36 cellular contexts compared by ENCODE assay signal in the genomic region with DNA sequence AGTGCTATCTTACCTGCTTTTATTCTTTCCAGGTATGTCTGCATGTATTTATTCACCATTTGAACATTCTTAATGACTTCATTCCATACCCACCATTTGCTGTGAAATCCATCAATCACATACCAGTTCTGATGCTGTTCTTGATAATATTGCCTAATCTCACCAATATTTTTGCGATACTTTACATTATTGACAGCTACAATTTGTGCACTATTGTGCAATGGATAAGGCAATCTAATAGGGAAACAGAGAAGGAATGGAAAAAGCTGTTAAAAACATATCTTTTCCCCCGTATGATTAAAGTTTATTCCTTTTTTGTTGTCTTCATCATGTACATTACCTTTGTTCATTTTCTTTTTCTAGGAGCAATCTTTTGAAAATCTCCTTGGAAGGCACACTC.
"Had no signal": no experiment of that assay in that cellular context is flagged by ENCODE, and none has a peak within 500 bp of the region (broad histone marks: within the 10 kb centered on the region; RNA-seq: fewer than 3 reads in every experiment).

No MANE protein-coding gene starts in this region.

- DNase-seq: activated CD4-positive, alpha-beta memory T cell treated with anti-CD3 and anti-CD28 coated beads for 36 hours; activated CD4-positive, alpha-beta T cell treated with anti-CD3 and anti-CD28 coated beads for 1 hour; activated CD4-positive, alpha-beta T cell treated with anti-CD3 and anti-CD28 coated beads for 36 hours; activated CD4-positive, alpha-beta T cell treated with anti-CD3 and anti-CD28 coated beads for 48 hours; activated CD4-positive, alpha-beta T cell treated with anti-CD3 and anti-CD28 coated beads, Interleukin-2, amount 10 ng/mL, durations not matched to agents 7 days and 5 days; activated CD4-positive, alpha-beta T cell treated with anti-CD3 and anti-CD28 coated beads, Interleukin-2, amount 50 U/mL, for 4 hours; activated CD4-positive, CD25-positive, alpha-beta regulatory T cell; activated CD8-positive, alpha-beta memory T cell treated with anti-CD3 and anti-CD28 coated beads, Interleukin-2, amount 50 U/mL, for 4 hours; activated CD8-positive, alpha-beta T cell treated with anti-CD3 and anti-CD28 coated beads for 36 hours; activated effector memory CD4-positive, alpha-beta T cell treated with anti-CD3 and anti-CD28 coated beads, Interleukin-2, amount 50 U/mL, for 16 hours; activated gamma-delta T cell treated with Interleukin-2 at 50 U/mL for 16 hours; activated naive CD4-positive, alpha-beta T cell; activated naive CD4-positive, alpha-beta T cell treated with anti-CD3 and anti-CD28 coated beads for 36 hours; activated naive CD4-positive, alpha-beta T cell treated with anti-CD3 and anti-CD28 coated beads, Interleukin-2, amount 50 U/mL, for 16 hours; activated naive CD8-positive, alpha-beta T cell treated with anti-CD3 and anti-CD28 coated beads for 36 hours; activated T-cell treated with anti-CD3 and anti-CD28 coated beads for 4 hours; activated T-cell treated with anti-CD3 and anti-CD28 coated beads, Interleukin-2, amount 50 U/mL, for 1 hour; activated T-cell treated with anti-CD3 and anti-CD28 coated beads, Interleukin-2, amount 50 U/mL, for 4 hours; activated T-cell treated with anti-CD3 and anti-CD28 coated beads, Interleukin-2, amount 50 U/mL, for 72 hours; adrenal gland; amniotic stem cell; aorta; body of pancreas; brain microvascular endothelial cell; central memory CD4-positive, alpha-beta T cell; T-helper 1 cell; T-helper 2 cell; T-helper 9 cell; WERI-Rb-1 had no signal

- H3K9me3 ChIP-seq: adrenal gland, body of pancreas, breast epithelium had no signal

- H3K4me3 ChIP-seq: adrenal gland, body of pancreas, breast epithelium had no signal

- H3K27me3 ChIP-seq: adrenal gland, body of pancreas, brain microvascular endothelial cell, breast epithelium had no signal

- H3K36me3 ChIP-seq: adrenal gland, brain microvascular endothelial cell, breast epithelium, WERI-Rb-1 had no signal

- H3K27ac ChIP-seq: adrenal gland, body of pancreas, brain microvascular endothelial cell, breast epithelium, WERI-Rb-1 had no signal

- FAIRE-seq: astrocyte, TTC549 had no signal

- H3K4me1 ChIP-seq: adrenal gland, body of pancreas, breast epithelium had no signal

- ATAC-seq: activated CD4-positive, alpha-beta T cell treated with anti-CD3 and anti-CD28 coated beads for 36 hours; activated CD4-positive, CD25-positive, alpha-beta regulatory T cell treated with anti-CD3 and anti-CD28 coated beads, Interleukin-2, amount 50 U/mL, for 24 hours; activated CD8-positive, alpha-beta T cell treated with anti-CD3 and anti-CD28 coated beads for 36 hours; activated naive CD4-positive, alpha-beta T cell treated with anti-CD3 and anti-CD28 coated beads, Interleukin-2, amount 50 U/mL, for 72 hours; activated T-cell treated with anti-CD3 and anti-CD28 coated beads, Interleukin-2, amount 50 U/mL, for 4 hours; activated T-cell treated with anti-CD3 and anti-CD28 coated beads, Interleukin-2, amount 50 U/mL, for 72 hours; activated T-helper 17 cell treated with anti-CD3 and anti-CD28 coated beads, Interleukin-2, amount 50 U/mL, for 72 hours; body of pancreas; WTC11 had no signal
